Comparison of ENCODE assay signal across 7 cellular contexts in the genomic region with DNA sequence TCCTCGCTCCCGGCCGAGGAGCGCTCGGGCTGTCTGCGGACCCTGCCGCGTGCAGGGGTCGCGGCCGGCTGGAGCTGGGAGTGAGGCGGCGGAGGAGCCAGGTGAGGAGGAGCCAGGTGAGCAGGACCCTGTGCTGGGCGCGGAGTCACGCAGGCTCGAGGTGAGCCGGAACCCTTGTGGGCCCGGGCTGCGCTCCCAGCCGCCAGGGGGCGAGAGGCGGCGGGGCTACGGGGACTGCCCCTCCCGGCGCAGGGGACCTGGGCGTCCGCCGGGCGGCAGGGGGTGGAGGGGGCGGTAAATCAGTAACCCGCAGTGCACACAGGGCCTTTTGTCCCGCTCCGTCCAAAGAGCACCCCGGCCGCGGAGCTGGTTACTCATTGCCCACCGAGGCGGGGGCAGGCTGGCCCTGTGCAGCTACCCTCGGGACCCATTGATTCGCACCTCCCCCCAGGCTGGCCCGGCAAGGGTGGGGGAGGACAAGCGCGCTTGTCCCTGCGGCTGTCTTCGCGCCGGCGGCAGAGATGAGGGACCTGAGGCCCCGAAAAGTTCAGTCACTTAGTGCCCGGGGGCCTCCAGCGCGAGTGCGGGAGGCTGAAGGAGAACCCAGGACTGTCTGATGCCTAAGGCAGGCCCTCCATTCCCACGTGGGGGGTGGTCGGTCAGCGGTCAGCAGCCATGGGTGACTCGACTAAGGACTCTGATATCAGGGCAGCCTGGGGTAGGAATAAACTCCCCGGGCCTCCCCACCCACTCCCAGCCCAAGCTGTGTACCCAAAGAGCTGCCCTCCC. TPM values are rescaled to one million over a fixed set of nuclear protein-coding genes. Genes with fewer than 3 reads are reported as not detected.
DNase-seq lines count a peak whose midpoint lies in the region; ATAC-seq, FAIRE-seq and TF ChIP-seq lines count a peak whose summit lies in the region.

No MANE protein-coding gene starts in this region.

- H3K36me3 Mint-ChIP-seq in progenitor cell of endocrine pancreas (ENCODE audit: insufficient read depth), result peaks cover 11% of the 10 kb centered on the region

- H3K27ac Mint-ChIP-seq in progenitor cell of endocrine pancreas, result peak overlapping the region; percentile 94

- peak; percentile 49 for ATAC-seq in GM18505 (IDR thresholded peaks at IDR 0.05; ENCODE audit: unreplicated experiment)
- ATAC-seq in HG02678 (IDR thresholded peaks at IDR 0.05; ENCODE audit: unreplicated experiment), result peak; percentile 64

- H3K4me3 Mint-ChIP-seq in progenitor cell of endocrine pancreas (ENCODE audit: low read depth), result peak overlapping the region; percentile 91

- peak; percentile 17 for FAIRE-seq in urothelium cell line (lab: Jason Lieb, UNC)

- H3K4me3 ChIP-seq in fibroblast of villous mesenchyme (ENCODE audit: low read depth, low read length), result peak overlapping the region; percentile 60

- no peaks in the 10 kb centered on the region for H3K27me3 Mint-ChIP-seq in progenitor cell of endocrine pancreas

- no peaks in the 10 kb centered on the region for H3K9me3 Mint-ChIP-seq in progenitor cell of endocrine pancreas (ENCODE audit: low read depth)

- TF ChIP-seq POLR2A in GM18505 (IDR thresholded peaks at IDR 0.05; ENCODE audit: borderline replicate concordance, extremely low read depth, insufficient read depth, insufficient read length), result no peak

- TF ChIP-seq CTCF in fibroblast of villous mesenchyme (IDR thresholded peaks at IDR 0.05; ENCODE audit: insufficient read depth, low read depth, low read length), result peak; percentile 62
- TF ChIP-seq CTCF in progenitor cell of endocrine pancreas (IDR thresholded peaks at IDR 0.05; ENCODE audit: unreplicated experiment), result peak; percentile 97

- DNase-seq in NCI-H510A treated with DMSO at 0.1 percent for 48 hours (lab: John Stamatoyannopoulos, UW), result peak; percentile 11
- peak; percentile 45 for DNase-seq in activated T-cell treated with anti-CD3 and anti-CD28 coated beads for 4 hours
- DNase-seq in fibroblast of villous mesenchyme (ENCODE audit: low read depth), result peak; percentile 40
- peak; percentile 95 for DNase-seq in progenitor cell of endocrine pancreas (ENCODE audit: low spot score, unreplicated experiment)
- peak; percentile 94 for DNase-seq in urothelium cell line (ENCODE audit: low spot score)

- H3K4me1 Mint-ChIP-seq in progenitor cell of endocrine pancreas (ENCODE audit: low read depth), result peaks cover 42% of the 10 kb centered on the region

RNA-seq across cellular contexts. Expression of gene FGFR4, which starts 0.4 kb away (rescaled TPM):
- total RNA-seq in fibroblast of villous mesenchyme, result 0.64 and 1.3 TPM in 2 replicates
- total RNA-seq in progenitor cell of endocrine pancreas, result 244 and 258 TPM in 2 replicates

RNA-seq across cellular contexts. Expression of gene NSD1, which starts 46.5 kb away (rescaled TPM):
- total RNA-seq in fibroblast of villous mesenchyme (59.3 and 70.0 TPM in 2 replicates), progenitor cell of endocrine pancreas (168 and 178 TPM in 2 replicates)

Comparison
In these comparisons a context has a peak if more than half of its experiments do, and no peak if none do; other contexts are left out.
1. Peak in every context shown above with its lines: DNase-seq, ATAC-seq and H3K4me3 ChIP-seq.
2. DNase-seq: peak in every context shown above with its lines; median percentile 95 in progenitor cell of endocrine pancreas; 94 in urothelium cell line; 45 in activated T-cell treated with anti-CD3 and anti-CD28 coated beads for 4 hours; 40 in fibroblast of villous mesenchyme; 11 in NCI-H510A treated with DMSO at 0.1 percent for 48 hours.
3. RNA of gene FGFR4, which starts 0.4 kb away (total RNA-seq): 244 to 258 TPM in progenitor cell of endocrine pancreas; 0.64 to 1.3 TPM in fibroblast of villous mesenchyme; every median in the first group is over 100 times any median in the second.